ENCODE assay signal across 13 cellular contexts in the genomic region with DNA sequence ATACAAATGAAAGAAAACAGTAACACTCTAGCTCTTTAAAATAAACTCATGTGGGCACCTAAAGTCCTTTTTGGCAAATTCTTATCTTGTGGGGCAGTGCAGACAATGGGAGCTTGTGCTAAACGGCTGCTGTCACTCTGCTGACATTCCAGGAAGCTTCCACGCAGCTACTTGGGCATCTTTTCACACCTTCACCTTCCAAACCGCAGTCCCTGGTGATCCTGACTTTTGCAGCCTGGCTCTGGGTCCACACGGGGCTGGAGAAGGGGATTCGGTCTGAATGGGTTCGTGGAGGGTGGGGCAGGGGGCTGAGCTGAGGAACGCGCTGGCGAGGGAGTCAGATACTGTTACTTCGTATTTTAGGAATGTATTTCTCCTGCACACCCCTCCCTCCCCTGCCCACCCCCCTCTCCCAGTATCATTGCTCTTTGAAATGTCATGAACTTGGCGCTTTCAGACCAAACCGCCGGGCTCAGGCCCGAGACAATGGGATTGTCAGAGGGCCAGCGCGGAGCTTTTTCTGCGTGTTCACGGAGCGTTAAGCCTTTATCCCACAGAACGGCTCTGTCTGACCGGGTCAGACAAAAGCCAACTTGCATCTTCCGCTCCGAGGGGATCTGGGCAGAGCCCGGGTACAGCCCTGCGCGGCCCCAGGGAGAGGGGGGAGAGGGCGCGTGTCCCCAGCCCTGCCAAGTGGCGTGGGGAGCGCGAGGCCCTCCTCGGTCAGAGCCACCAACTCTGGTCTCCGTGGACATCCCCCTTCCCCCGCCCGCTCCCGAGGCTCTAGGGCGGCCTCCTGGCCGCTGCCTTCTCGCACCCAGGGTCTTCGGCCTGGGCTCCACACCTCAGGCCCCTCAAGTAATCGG.
DNase-seq lines count a peak whose midpoint lies in the region; ATAC-seq, FAIRE-seq and TF ChIP-seq lines count a peak whose summit lies in the region.
"Had no signal": no experiment of that assay in that cellular context is flagged by ENCODE, and none has a peak within 500 bp of the region (broad histone marks: within the 10 kb centered on the region; RNA-seq: fewer than 3 reads in every experiment).

No MANE protein-coding gene starts in this region.

- H3K9me3 ChIP-seq in astrocyte (ENCODE audit: insufficient read depth, low read depth, low read length): no peaks in the 10 kb centered on the region
- H3K9me3 ChIP-seq in skeletal muscle tissue (ENCODE audit: control insufficient read depth in 3 of 3, low read length in 3 of 3): no peaks in the 10 kb centered on the region
- H3K9me3 ChIP-seq in GM23248 (ENCODE audit: low read depth): no peaks in the 10 kb centered on the region
- H3K9me3 ChIP-seq in body of pancreas: no peaks in the 10 kb centered on the region

- H3K9ac ChIP-seq in astrocyte (ENCODE audit: low read length) (no peak overlapping the region), skeletal muscle tissue (ENCODE audit: low read depth in 1 of 3, low read length in 3 of 3) (no peak overlapping the region), GM23248 (no peak overlapping the region)

- DNase-seq in HL-60 (ENCODE audit: low read depth in 1 of 2, low spot score in 1 of 2) (no peak), astrocyte (ENCODE audit: low read depth) (no peak), GM23248 (no peak), iPS-NIHi11 (ENCODE audit: low spot score) (no peak), body of pancreas (no peak), GM19240 (ENCODE audit: insufficient read length, low spot score) (no peak)
- DNase-seq: activated CD4-positive, alpha-beta T cell treated with anti-CD3 and anti-CD28 coated beads, Interleukin-2, amount 10 ng/mL, durations not matched to agents 24 days and 14 days; activated naive CD4-positive, alpha-beta T cell; effector memory CD4-positive, alpha-beta T cell; SHP77 had no signal

- H3K4me3 ChIP-seq in HL-60 (replicated peaks; ENCODE audit: insufficient read depth, low read length): peak overlapping the region; percentile 24; the same call in 1 of the 2 replicates
- H3K4me3 ChIP-seq in astrocyte (ENCODE audit: insufficient read depth, low read depth, low read length): no peak overlapping the region
- peak overlapping the region in 2 of 3 donors; percentile 6 to 60 for H3K4me3 ChIP-seq in skeletal muscle tissue (ENCODE audit: low read length in 3 of 3)
- H3K4me3 ChIP-seq in GM23248: no peak overlapping the region; the same call in 1 of the 2 replicates
- H3K4me3 ChIP-seq in body of pancreas: no peak overlapping the region
- H3K4me3 ChIP-seq: K562 had no signal

- peaks cover 7% of the 10 kb centered on the region for H3K9me3 Mint-ChIP-seq in astrocyte (ENCODE audit: unreplicated experiment)
- H3K9me3 Mint-ChIP-seq: activated CD4-positive, alpha-beta T cell treated with anti-CD3 and anti-CD28 coated beads, Interleukin-2, amount 10 ng/mL, durations not matched to agents 24 days and 14 days had no signal

- no peak for TF ChIP-seq POLR2A in body of pancreas (IDR thresholded peaks at IDR 0.05)

- H3F3A ChIP-seq in GM23248 (ENCODE audit: insufficient read depth): no peaks in the 10 kb centered on the region

- peak overlapping the region; percentile 76 for H3K4me2 ChIP-seq in astrocyte (ENCODE audit: low read length)
- H3K4me2 ChIP-seq in GM23248 (ENCODE audit: unreplicated experiment): no peak overlapping the region

- no peak for ATAC-seq in body of pancreas

- intact Hi-C loops in body of pancreas (cut with DNase I): loop anchor here (10.0 kb wide), 1 partner anchor 384 kb away; no protein-coding TSS in a partner anchor

- no peaks in the 10 kb centered on the region for H3K36me3 Mint-ChIP-seq in astrocyte (ENCODE audit: low read depth, unreplicated experiment)

- no peaks in the 10 kb centered on the region for H3K4me1 ChIP-seq in astrocyte (ENCODE audit: insufficient read depth, low read length)
- H3K4me1 ChIP-seq in skeletal muscle tissue (ENCODE audit: control insufficient read depth in 3 of 3, insufficient read depth in 3 of 3, low read length in 3 of 3): peaks cover 9 to 33% (median 24%) of the 10 kb centered on the region in 3 donors
- no peaks in the 10 kb centered on the region for H3K4me1 ChIP-seq in GM23248 (ENCODE audit: insufficient read depth)
- peaks cover 39% of the 10 kb centered on the region for H3K4me1 ChIP-seq in body of pancreas

- TF ChIP-seq CTCF in HL-60 (IDR thresholded peaks at IDR 0.05; ENCODE audit: insufficient read depth, low read length): no peak
- TF ChIP-seq CTCF in astrocyte (IDR thresholded peaks at IDR 0.05; ENCODE audit: insufficient read depth, low read depth, low read length): no peak
- no peak for TF ChIP-seq CTCF in body of pancreas (IDR thresholded peaks at IDR 0.05)

- no peaks in the 10 kb centered on the region for H3K9me2 ChIP-seq in GM23248 (ENCODE audit: insufficient read depth)

- no peak overlapping the region for H2AFZ ChIP-seq in astrocyte (ENCODE audit: low read depth, low read length)
- H2AFZ ChIP-seq in GM23248: no peak overlapping the region

- peaks cover 7% of the 10 kb centered on the region for H3K4me1 Mint-ChIP-seq in astrocyte (ENCODE audit: low read depth, unreplicated experiment)

- 5 to 6% methylated on average over 28 to 40 of the region's 41 CpGs for WGBS in GM23248 (ENCODE audit: low coverage in 1 of 2, low lambda C conversion rate in 2 of 2, missing lambda C conversion rate in 2 of 2), 2 experiments
- WGBS in body of pancreas, 2 donors: 3% methylated on average over 25 to 41 of the region's 41 CpGs

- no peaks in the 10 kb centered on the region for H3K79me2 ChIP-seq in astrocyte (ENCODE audit: insufficient read depth, low read length)
- no peaks in the 10 kb centered on the region for H3K79me2 ChIP-seq in GM23248 (ENCODE audit: insufficient read depth)

- FAIRE-seq in astrocyte (lab: Jason Lieb, UNC): no peak

- in situ Hi-C loops in GM23248 (cut with MboI): no loop called here

- H3K36me3 ChIP-seq in astrocyte (ENCODE audit: insufficient read depth, low read length) (no peaks in the 10 kb centered on the region), skeletal muscle tissue (ENCODE audit: control insufficient read depth in 3 of 3, insufficient read depth in 3 of 3, low read length in 3 of 3) (no peaks in the 10 kb centered on the region), GM23248 (ENCODE audit: low read depth) (no peaks in the 10 kb centered on the region), body of pancreas (replicated peaks in 1 of 2; ENCODE audit: insufficient read depth in 1 of 2, low read depth in 2 of 2) (no peaks in the 10 kb centered on the region)

- peaks cover 10% of the 10 kb centered on the region for H4K20me1 ChIP-seq in astrocyte (ENCODE audit: insufficient read depth, low read length)
- H4K20me1 ChIP-seq in GM23248 (ENCODE audit: insufficient read depth): no peaks in the 10 kb centered on the region

- peaks cover 67% of the 10 kb centered on the region for H3K27me3 ChIP-seq in HL-60 (ENCODE audit: insufficient read depth, poor library complexity, severe bottlenecking)
- H3K27me3 ChIP-seq in astrocyte (ENCODE audit: insufficient read depth, low read length): peaks cover 71% of the 10 kb centered on the region
- peaks cover 46% of the 10 kb centered on the region for H3K27me3 ChIP-seq in layer of hippocampus (ENCODE audit: control insufficient read depth, insufficient read depth, low read length)
- H3K27me3 ChIP-seq in skeletal muscle tissue (ENCODE audit: control insufficient read depth in 3 of 3, insufficient read depth in 3 of 3, low read length in 3 of 3): peaks cover 87 to 94% (median 89%) of the 10 kb centered on the region in 3 donors
- H3K27me3 ChIP-seq in GM23248 (replicated peaks; ENCODE audit: insufficient read depth): peaks cover 78% of the 10 kb centered on the region
- peaks cover 4 to 49% of the 10 kb centered on the region in 2 donors for H3K27me3 ChIP-seq in body of pancreas

- no peak overlapping the region for H3K27ac ChIP-seq in HL-60 (replicated peaks)
- H3K27ac ChIP-seq in astrocyte (ENCODE audit: low read depth, low read length): no peak overlapping the region
- H3K27ac ChIP-seq in layer of hippocampus (ENCODE audit: low read depth, low read length): peak overlapping the region; percentile 46
- H3K27ac ChIP-seq in skeletal muscle tissue (ENCODE audit: low read depth, low read length): no peak overlapping the region
- H3K27ac ChIP-seq in GM23248: no peak overlapping the region
- no peak overlapping the region for H3K27ac ChIP-seq in body of pancreas

- H3K4me3 Mint-ChIP-seq in astrocyte (ENCODE audit: unreplicated experiment): no peak overlapping the region

- H3K27me3 Mint-ChIP-seq in astrocyte (ENCODE audit: low read depth, unreplicated experiment): peaks cover 92% of the 10 kb centered on the region

- no peak overlapping the region for H3K27ac Mint-ChIP-seq in astrocyte (ENCODE audit: unreplicated experiment)
- H3K27ac Mint-ChIP-seq: activated CD4-positive, alpha-beta T cell treated with anti-CD3 and anti-CD28 coated beads, Interleukin-2, amount 10 ng/mL, durations not matched to agents 24 days and 14 days had no signal

Comparison
In these comparisons a context has a peak if more than half of its experiments do, and no peak if none do; other contexts are left out.
1. H3K4me3 ChIP-seq: peak in HL-60 (single experiment) and skeletal muscle tissue (2 of 3); none in astrocyte (single experiment), GM23248 (single experiment) and body of pancreas (0 of 2).